Comparison of ENCODE assay signal across 1 cellular context in the genomic region with DNA sequence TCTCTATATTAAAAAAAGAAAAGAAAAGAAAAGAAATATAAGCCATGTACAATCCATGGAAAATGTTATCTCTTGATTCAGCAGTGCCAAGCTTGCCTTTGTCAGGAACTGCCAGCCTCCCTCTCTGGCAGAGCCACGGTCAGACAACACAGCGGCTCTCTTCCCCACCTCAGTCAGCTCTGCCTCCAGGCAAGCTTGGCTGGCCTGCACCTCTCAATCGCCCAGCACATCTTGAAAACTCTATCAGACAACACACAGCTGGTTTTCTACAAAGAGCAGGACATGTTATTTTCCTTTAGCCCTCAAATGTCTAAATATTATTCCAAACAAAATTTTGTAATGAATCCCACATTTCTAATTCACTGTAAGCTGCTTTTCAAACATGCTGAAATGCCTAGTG.
TF ChIP-seq lines count a peak whose summit lies in the region.

No MANE protein-coding gene starts in this region.

TF ChIP-seq in K562, 482 proteins besides CTCF, POLR2A, EP300 and RAD21 (continued from another document):
- no peak for TF ChIP-seq ZNF696 (CRISPR knock-in tag; conservative IDR thresholded peaks at IDR 0.05)
- no peak for TF ChIP-seq MYC (IDR thresholded peaks at IDR 0.05; ENCODE audit: low read depth, low read length)
- no peak for TF ChIP-seq MYC (CRISPR knock-in tag; IDR thresholded peaks at IDR 0.05; ENCODE audit: borderline replicate concordance, low read depth)
- no peak for TF ChIP-seq CBX5 (IDR thresholded peaks at IDR 0.05; ENCODE audit: borderline replicate concordance, low read depth)
- TF ChIP-seq CHD2 (IDR thresholded peaks at IDR 0.05; ENCODE audit: low read depth, low read length) = no peak
- TF ChIP-seq ZNF282 (CRISPR knock-in tag; IDR thresholded peaks at IDR 0.05) = no peak
- TF ChIP-seq, protein P1, sequence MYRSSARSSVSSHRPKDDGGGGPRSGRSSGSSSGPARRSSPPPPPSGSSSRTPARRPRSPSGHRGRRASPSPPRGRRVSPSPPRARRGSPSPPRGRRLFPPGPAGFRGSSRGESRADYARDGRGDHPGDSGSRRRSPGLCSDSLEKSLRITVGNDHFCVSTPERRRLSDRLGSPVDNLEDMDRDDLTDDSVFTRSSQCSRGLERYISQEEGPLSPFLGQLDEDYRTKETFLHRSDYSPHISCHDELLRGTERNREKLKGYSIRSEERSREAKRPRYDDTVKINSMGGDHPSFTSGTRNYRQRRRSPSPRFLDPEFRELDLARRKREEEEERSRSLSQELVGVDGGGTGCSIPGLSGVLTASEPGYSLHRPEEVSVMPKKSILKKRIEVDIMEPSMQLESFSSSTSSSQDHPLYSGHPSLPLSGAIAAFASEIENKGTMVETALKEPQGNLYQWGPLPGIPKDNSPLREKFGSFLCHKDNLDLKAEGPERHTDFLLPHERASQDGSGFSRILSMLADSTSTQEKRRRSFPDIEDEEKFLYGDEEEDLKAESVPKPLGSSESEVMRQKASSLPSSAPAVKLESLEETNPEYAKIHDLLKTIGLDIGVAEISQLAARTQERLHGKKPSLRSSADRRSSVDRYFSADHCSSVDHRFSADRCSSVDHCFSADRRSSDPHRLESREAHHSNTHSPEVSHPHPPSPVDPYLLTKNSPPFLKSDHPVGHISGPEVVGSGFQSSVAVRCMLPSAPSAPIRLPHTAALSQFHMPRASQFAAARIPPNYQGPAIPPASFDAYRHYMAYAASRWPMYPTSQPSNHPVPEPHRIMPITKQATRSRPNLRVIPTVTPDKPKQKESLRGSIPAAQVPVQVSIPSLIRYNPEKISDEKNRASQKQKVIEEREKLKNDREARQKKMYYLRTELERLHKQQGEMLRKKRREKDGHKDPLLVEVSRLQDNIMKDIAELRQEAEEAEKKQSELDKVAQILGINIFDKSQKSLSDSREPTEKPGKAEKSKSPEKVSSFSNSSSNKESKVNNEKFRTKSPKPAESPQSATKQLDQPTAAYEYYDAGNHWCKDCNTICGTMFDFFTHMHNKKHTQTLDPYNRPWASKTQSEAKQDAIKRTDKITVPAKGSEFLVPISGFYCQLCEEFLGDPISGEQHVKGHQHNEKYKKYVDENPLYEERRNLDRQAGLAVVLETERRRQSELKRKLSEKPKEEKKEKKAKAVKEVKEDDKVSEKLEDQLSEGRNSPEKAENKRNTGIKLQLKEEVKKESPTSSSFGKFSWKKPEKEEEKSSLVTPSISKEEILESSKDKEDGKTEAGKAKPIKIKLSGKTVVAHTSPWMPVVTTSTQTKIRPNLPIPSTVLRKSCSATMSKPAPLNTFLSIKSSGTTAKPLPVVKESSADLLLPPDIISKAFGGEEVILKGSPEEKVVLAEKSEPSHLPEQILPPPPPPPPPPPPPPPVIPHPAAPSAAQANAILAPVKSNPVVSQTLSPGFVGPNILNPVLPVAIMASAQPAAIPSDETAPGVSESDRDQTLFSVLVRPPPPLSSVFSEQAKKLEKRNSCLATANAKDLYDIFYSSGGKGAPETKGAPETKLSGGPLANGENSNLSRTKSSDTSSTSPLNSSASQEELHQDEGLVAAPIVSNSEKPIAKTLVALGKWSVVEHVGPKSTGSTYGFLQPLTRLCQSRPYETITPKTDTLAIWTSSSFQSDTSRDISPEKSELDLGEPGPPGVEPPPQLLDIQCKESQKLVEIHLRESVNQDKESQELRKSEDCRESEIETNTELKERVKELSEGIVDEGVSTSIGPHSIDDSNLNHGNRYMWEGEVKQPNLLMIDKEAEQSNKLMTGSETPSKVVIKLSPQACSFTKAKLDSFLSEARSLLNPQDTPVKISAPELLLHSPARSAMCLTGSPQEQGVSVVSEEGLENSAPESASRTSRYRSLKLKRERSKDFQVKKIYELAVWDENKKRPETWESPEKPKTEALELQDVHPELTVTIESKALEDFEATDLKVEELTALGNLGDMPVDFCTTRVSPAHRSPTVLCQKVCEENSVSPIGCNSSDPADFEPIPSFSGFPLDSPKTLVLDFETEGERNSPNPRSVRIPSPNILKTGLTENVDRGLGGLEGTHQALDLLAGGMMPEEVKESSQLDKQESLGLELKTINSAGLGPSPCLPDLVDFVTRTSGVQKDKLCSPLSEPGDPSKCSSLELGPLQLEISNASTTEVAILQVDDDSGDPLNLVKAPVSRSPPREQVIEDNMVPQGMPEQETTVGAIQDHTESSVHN (IDR thresholded peaks at IDR 0.05; ENCODE audit: borderline replicate concordance in 1 of 2, low read depth in 1 of 2) = no peak
- no peak for TF ChIP-seq POU5F1 (IDR thresholded peaks at IDR 0.05; ENCODE audit: borderline replicate concordance, low read depth, low read length, partially characterized antibody)
- TF ChIP-seq PML (IDR thresholded peaks at IDR 0.05; ENCODE audit: low read length) = no peak
- TF ChIP-seq RBBP5 (IDR thresholded peaks at IDR 0.05; ENCODE audit: borderline replicate concordance, insufficient read depth, low read length, poor library complexity, severe bottlenecking) = no peak
- no peak for TF ChIP-seq MED1 (CRISPR knock-in tag; IDR thresholded peaks at IDR 0.05; ENCODE audit: borderline replicate concordance)
- TF ChIP-seq, protein P2, sequence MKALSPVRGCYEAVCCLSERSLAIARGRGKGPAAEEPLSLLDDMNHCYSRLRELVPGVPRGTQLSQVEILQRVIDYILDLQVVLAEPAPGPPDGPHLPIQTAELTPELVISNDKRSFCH (CRISPR knock-in tag; IDR thresholded peaks at IDR 0.05) = no peak
- TF ChIP-seq, protein P2 (tag; IDR thresholded peaks at IDR 0.05) = no peak
- TF ChIP-seq SNRNP70 (optimal IDR thresholded peaks at IDR 0.05; ENCODE audit: low read depth, low read length) = no peak
- TF ChIP-seq ZC3H8 (IDR thresholded peaks at IDR 0.05) = no peak
- TF ChIP-seq NBN (IDR thresholded peaks at IDR 0.05; ENCODE audit: low read depth) = no peak
